In the genomic region with DNA sequence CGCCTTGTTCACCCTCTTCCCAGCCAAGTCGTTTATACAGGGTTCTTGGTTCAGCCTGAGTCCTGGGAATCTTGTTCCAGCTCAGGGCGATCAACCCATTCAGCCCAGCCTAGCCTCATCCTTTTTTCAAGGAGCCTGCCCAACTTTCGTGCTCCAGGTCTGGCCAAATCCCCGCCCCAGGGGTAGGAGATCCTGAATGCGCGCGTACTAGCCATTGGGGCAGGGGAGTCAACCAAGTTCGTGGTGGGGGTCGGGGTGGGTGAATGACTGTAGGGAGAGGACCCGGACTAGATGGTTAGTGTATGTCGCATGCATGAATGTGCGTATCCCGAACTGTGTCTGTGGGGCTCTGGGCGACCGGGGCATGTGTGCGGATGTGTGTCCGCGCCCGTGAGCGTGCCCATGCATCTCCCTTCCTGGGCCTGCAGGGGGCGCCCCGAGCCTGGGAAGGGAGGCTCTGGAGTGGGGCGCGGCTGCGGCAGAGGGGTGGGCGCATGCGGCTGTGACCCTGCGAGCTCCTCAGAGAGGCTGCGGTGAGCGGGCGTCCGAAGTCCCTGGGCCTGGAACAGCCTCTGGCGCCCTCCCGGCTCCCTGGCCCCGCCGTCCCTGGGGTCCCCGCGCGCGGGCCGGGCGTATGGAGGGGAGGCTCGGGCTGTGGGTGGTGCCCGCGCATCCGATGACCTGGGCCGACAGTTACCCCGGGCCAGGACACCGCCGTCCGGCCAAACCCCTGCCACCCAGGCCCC, we compare ENCODE assay signal across 1 cellular context.
TF ChIP-seq lines count a peak whose summit lies in the region.

No MANE protein-coding gene starts in this region.

TF ChIP-seq in liver, 16 proteins besides CTCF, POLR2A, EP300 and RAD21 (continued from another document):
- TF ChIP-seq FOXA2 (IDR thresholded peaks at IDR 0.05), result no peak
- TF ChIP-seq MAX (IDR thresholded peaks at IDR 0.05), result no peak
- TF ChIP-seq SP1 (IDR thresholded peaks at IDR 0.05), result no peak
- TF ChIP-seq GABPA (IDR thresholded peaks at IDR 0.05 in 1 of 2, conservative IDR thresholded peaks at IDR 0.05 in 1 of 2), result no peak
- no peak for TF ChIP-seq HNF4G (IDR thresholded peaks at IDR 0.05)
- no peak for TF ChIP-seq TAF1 (conservative IDR thresholded peaks at IDR 0.05)
- no peak for TF ChIP-seq HNF4A (conservative IDR thresholded peaks at IDR 0.05)
